In genomic region chr4:6523251-6523650, GRCh38 we compare ENCODE assay signal across 1 cellular context.
TF ChIP-seq lines count a peak whose summit lies in the region.

No MANE protein-coding gene starts in this region.

TF ChIP-seq in H1, 55 proteins besides CTCF, POLR2A, EP300 and RAD21:
- no peak for TF ChIP-seq POU5F1 (IDR thresholded peaks at IDR 0.05; ENCODE audit: low read depth, low read length)
- no peak for TF ChIP-seq BCL11A (IDR thresholded peaks at IDR 0.05; ENCODE audit: low read depth in 2 of 2, low read length in 2 of 2)
- no peak for TF ChIP-seq GTF2F1 (IDR thresholded peaks at IDR 0.05; ENCODE audit: borderline replicate concordance, low read depth, low read length)
- no peak for TF ChIP-seq RFX5 (IDR thresholded peaks at IDR 0.05; ENCODE audit: borderline replicate concordance, low read depth, low read length)
- TF ChIP-seq SP4 (IDR thresholded peaks at IDR 0.05; ENCODE audit: low read length), result no peak
- TF ChIP-seq CBX5 (IDR thresholded peaks at IDR 0.05; ENCODE audit: low read depth, low read length), result no peak
- no peak for TF ChIP-seq HDAC6 (IDR thresholded peaks at IDR 0.05; ENCODE audit: low read depth, low read length)
- no peak for TF ChIP-seq MAX (IDR thresholded peaks at IDR 0.05)
- no peak for TF ChIP-seq ATF3 (IDR thresholded peaks at IDR 0.05; ENCODE audit: insufficient read depth, low read depth, low read length)
- no peak for TF ChIP-seq KDM5A (IDR thresholded peaks at IDR 0.05; ENCODE audit: low read length)
